In the genomic region with DNA sequence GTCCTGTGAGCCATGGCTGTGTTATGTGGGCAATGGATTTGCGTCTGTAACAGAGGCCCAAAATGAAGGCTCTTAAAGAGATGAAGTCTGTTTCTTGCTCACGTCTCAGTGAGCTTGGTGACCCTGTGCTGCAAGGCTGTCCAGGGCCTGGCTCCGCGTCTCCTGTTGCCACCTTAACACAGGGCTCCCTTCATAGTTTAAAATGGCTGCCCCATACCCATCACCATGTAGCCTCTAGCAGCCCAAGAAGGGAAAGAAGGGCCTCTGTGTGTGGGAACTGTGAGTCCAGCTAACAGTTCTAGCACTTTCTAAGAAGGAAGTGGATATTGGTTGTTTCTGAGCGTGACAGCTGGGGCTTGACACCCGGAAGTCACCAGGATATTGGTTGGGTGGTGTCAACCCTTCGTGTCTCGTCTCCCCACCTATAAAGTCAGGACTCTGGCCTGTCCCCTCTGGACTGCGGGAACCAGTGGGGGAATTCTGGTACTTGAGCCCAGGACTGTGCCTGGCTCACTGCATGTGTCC, we compare ENCODE assay signal across 1 cellular context.
TF ChIP-seq lines count a peak whose summit lies in the region.

No MANE protein-coding gene starts in this region.

TF ChIP-seq in IMR-90, 13 proteins besides CTCF, POLR2A, EP300 and RAD21 (continued from another document):
- no peak for TF ChIP-seq RCOR1 (IDR thresholded peaks at IDR 0.05; ENCODE audit: insufficient replicate concordance, low read length)
- no peak for TF ChIP-seq SMC3 (IDR thresholded peaks at IDR 0.05; ENCODE audit: low read depth, low read length)
